23 cellular contexts compared by ENCODE assay signal in the genomic region with DNA sequence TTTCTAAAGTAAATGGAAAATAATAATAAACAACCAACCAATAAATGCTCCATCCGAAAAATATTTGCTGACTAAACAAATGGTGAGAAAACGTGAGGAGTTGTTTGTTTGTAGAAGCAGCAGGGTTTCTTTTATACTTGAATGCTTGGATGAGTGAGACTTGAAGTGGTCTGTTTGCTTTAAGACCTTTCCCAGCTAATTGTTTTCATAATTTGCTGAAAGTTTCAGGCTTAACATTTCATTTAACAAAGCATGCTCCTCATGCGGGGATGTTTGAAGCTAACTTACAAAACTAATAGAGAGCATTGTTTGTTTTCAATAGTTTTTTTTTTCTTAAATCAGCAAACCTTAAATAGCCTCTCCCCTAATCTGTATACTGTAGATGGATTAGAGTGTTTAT.
DNase-seq lines count a peak whose midpoint lies in the region; TF ChIP-seq lines count a peak whose summit lies in the region.
"Had no signal": no experiment of that assay in that cellular context is flagged by ENCODE, and none has a peak within 500 bp of the region (broad histone marks: within the 10 kb centered on the region; RNA-seq: fewer than 3 reads in every experiment).

No MANE protein-coding gene starts in this region.

- H3K9me3 Mint-ChIP-seq in endothelial cell (ENCODE audit: unreplicated experiment) = no peaks in the 10 kb centered on the region
- H3K9me3 Mint-ChIP-seq: activated naive CD4-positive, alpha-beta T cell treated with anti-CD3 and anti-CD28 coated beads, Interleukin-2, amount 50 U/mL, for 24 hours had no signal

- no peak overlapping the region for H3K4me3 Mint-ChIP-seq in endothelial cell (ENCODE audit: unreplicated experiment)
- H3K4me3 Mint-ChIP-seq: activated B cell treated with CpG ODN at 0.5 μM for 24 hours; activated naive CD4-positive, alpha-beta T cell treated with anti-CD3 and anti-CD28 coated beads, Interleukin-2, amount 50 U/mL, for 24 hours; CD4-positive, CD25-positive, alpha-beta regulatory T cell; naive B cell had no signal

- H3K27ac Mint-ChIP-seq in endothelial cell (ENCODE audit: unreplicated experiment) = no peak overlapping the region
- H3K27ac Mint-ChIP-seq: activated B cell treated with CpG ODN at 0.5 μM for 24 hours; activated naive CD4-positive, alpha-beta T cell treated with anti-CD3 and anti-CD28 coated beads, Interleukin-2, amount 50 U/mL, for 24 hours; CD4-positive, CD25-positive, alpha-beta regulatory T cell; naive B cell had no signal

- no peaks in the 10 kb centered on the region for H3K27me3 Mint-ChIP-seq in endothelial cell (ENCODE audit: unreplicated experiment)
- H3K27me3 Mint-ChIP-seq: activated B cell treated with CpG ODN at 0.5 μM for 24 hours; activated naive CD4-positive, alpha-beta T cell treated with anti-CD3 and anti-CD28 coated beads, Interleukin-2, amount 50 U/mL, for 24 hours; CD4-positive, CD25-positive, alpha-beta regulatory T cell; naive B cell had no signal

- no peak for TF ChIP-seq CTCF in endothelial cell (IDR thresholded peaks at IDR 0.05; ENCODE audit: unreplicated experiment)

- H3K36me3 Mint-ChIP-seq in endothelial cell (ENCODE audit: low read depth, unreplicated experiment) = no peaks in the 10 kb centered on the region
- H3K36me3 Mint-ChIP-seq: activated naive CD4-positive, alpha-beta T cell treated with anti-CD3 and anti-CD28 coated beads, Interleukin-2, amount 50 U/mL, for 24 hours; CD4-positive, CD25-positive, alpha-beta regulatory T cell; naive B cell had no signal

- peak; percentile 11 for DNase-seq in DMS53 (lab: John Stamatoyannopoulos, UW)
- no peak for DNase-seq in DMS53 treated with DMSO at 0.1 percent for 48 hours (lab: John Stamatoyannopoulos, UW; ENCODE audit: unreplicated experiment)
- peak; percentile 28 for DNase-seq in NCI-H128 (lab: John Stamatoyannopoulos, UW; ENCODE audit: unreplicated experiment)
- peak; percentile 63 for DNase-seq in NCI-H446 treated with DMSO at 0.1 percent for 48 hours (lab: John Stamatoyannopoulos, UW)
- peak; percentile 45 for DNase-seq in left kidney (ENCODE audit: low read depth, low spot score)
- no peak for DNase-seq in activated gamma-delta T cell treated with Interleukin-2 at 50 U/mL for 16 hours
- no peak for DNase-seq in SKM-1 (lab: John Stamatoyannopoulos, UW; ENCODE audit: unreplicated experiment)
- DNase-seq in endothelial cell (ENCODE audit: low spot score) = no peak
- DNase-seq: activated B cell treated with CpG ODN at 0.5 μM for 24 hours; activated CD4-positive, alpha-beta T cell treated with anti-CD3 and anti-CD28 coated beads, Interleukin-2, amount 50 U/mL, for 1 hour; amygdala; CD4-positive, CD25-positive, alpha-beta regulatory T cell; GM23248; left ventricle myocardium inferior; naive B cell; NCI-H1048; NCI-H226; nucleus accumbens; SHP77 treated with DMSO at 0.1 percent for 48 hours; stimulated activated naive CD4-positive, alpha-beta T cell treated with Interleukin-2 at 50 U/mL for 16 hours; SW 1271; T-helper 9 cell had no signal

- no peaks in the 10 kb centered on the region for H3K4me1 Mint-ChIP-seq in endothelial cell (ENCODE audit: unreplicated experiment)
- H3K4me1 Mint-ChIP-seq: activated B cell treated with CpG ODN at 0.5 μM for 24 hours; activated naive CD4-positive, alpha-beta T cell treated with anti-CD3 and anti-CD28 coated beads, Interleukin-2, amount 50 U/mL, for 24 hours; CD4-positive, CD25-positive, alpha-beta regulatory T cell; naive B cell had no signal

Comparison
In these comparisons a context has a peak if more than half of its experiments do, and no peak if none do; other contexts are left out.
1. DNase-seq: peak in DMS53 (single experiment), NCI-H128 (single experiment), NCI-H446 treated with DMSO at 0.1 percent for 48 hours (single experiment) and left kidney (single experiment); none in DMS53 treated with DMSO at 0.1 percent for 48 hours (single experiment), activated gamma-delta T cell treated with Interleukin-2 at 50 U/mL for 16 hours (single experiment), SKM-1 (single experiment) and endothelial cell (single experiment).